14 cellular contexts compared by ENCODE assay signal in the genomic region with DNA sequence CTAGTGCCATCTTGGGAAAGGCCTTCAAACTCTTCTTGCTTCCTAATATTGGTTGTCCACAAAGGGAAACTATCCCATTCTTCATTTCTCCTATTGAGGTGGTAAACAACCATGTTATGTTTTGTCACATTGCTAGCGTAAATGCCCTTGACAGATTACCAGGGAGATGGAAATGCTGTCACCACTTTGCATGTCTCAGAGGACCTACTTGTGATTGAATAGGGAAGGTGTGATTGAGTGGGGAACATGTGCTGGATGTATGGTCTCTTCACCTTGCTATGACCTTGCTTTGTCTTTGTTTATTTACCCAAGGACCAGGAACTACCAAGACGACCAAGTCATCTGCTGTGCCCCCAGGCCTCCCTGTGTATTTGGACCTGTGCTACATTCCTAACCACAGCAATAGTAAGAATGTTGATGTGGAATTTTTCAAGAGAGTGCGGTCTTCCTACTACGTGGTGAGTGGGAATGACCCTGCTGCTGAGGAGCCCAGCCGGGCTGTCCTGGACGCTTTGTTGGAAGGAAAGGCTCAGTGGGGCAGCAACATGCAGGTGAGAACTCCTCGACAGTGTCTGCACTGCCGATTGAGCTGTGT.
"Had no signal": no experiment of that assay in that cellular context is flagged by ENCODE, and none has a peak within 500 bp of the region (broad histone marks: within the 10 kb centered on the region; RNA-seq: fewer than 3 reads in every experiment).

No MANE protein-coding gene starts in this region.

- DNase-seq: activated CD4-positive, alpha-beta T cell treated with anti-CD3 and anti-CD28 coated beads, Interleukin-2, amount 50 U/mL, for 4 hours; activated CD4-positive, CD25-positive, alpha-beta regulatory T cell treated with anti-CD3 and anti-CD28 coated beads, Interleukin-2, amount 50 U/mL, for 72 hours; activated effector memory CD4-positive, alpha-beta T cell treated with anti-CD3 and anti-CD28 coated beads, Interleukin-2, amount 50 U/mL, for 16 hours; activated T-cell treated with anti-CD3 and anti-CD28 coated beads, Interleukin-2, amount 50 U/mL, for 4 hours; amygdala; cortex of kidney; effector memory CD8-positive, alpha-beta T cell; erythroblast; midbrain; right lobe of liver; stimulated activated CD4-positive, alpha-beta T cell treated with anti-CD3 and anti-CD28 coated beads, Interleukin-2, amount 100 ng/mL, for 24 hours; stimulated activated naive B cell treated with anti-CD40 and anti-IgM and Interleukin-4, amounts not matched to agents 10 μg/mL and 1 μg/mL and 100 μg/mL, for 72 hours; transverse colon had no signal

- H3K4me1 Mint-ChIP-seq: stimulated activated naive B cell treated with anti-CD40 and anti-IgM and Interleukin-4, amounts not matched to agents 10 μg/mL and 1 μg/mL and 100 μg/mL, for 72 hours had no signal

- H3K9me3 Mint-ChIP-seq: activated naive CD4-positive, alpha-beta T cell treated with anti-CD3 and anti-CD28 coated beads, Interleukin-2, amount 50 U/mL, for 72 hours; activated T-cell treated with anti-CD3 and anti-CD28 coated beads, Interleukin-2, amount 50 U/mL, for 4 hours; effector memory CD8-positive, alpha-beta T cell; stimulated activated naive B cell treated with anti-CD40 and anti-IgM and Interleukin-4, amounts not matched to agents 10 μg/mL and 1 μg/mL and 100 μg/mL, for 72 hours had no signal

- H3K36me3 Mint-ChIP-seq: stimulated activated naive B cell treated with anti-CD40 and anti-IgM and Interleukin-4, amounts not matched to agents 10 μg/mL and 1 μg/mL and 100 μg/mL, for 72 hours had no signal

- H3K4me3 Mint-ChIP-seq: activated T-cell treated with anti-CD3 and anti-CD28 coated beads, Interleukin-2, amount 50 U/mL, for 4 hours; effector memory CD8-positive, alpha-beta T cell; stimulated activated naive B cell treated with anti-CD40 and anti-IgM and Interleukin-4, amounts not matched to agents 10 μg/mL and 1 μg/mL and 100 μg/mL, for 72 hours had no signal

- ATAC-seq: activated naive CD4-positive, alpha-beta T cell treated with anti-CD3 and anti-CD28 coated beads, Interleukin-2, amount 50 U/mL, for 72 hours; activated T-cell treated with anti-CD3 and anti-CD28 coated beads, Interleukin-2, amount 50 U/mL, for 4 hours; effector memory CD8-positive, alpha-beta T cell; right lobe of liver; stimulated activated naive B cell treated with anti-CD40 and anti-IgM and Interleukin-4, amounts not matched to agents 10 μg/mL and 1 μg/mL and 100 μg/mL, for 72 hours had no signal

- H3K27ac Mint-ChIP-seq: effector memory CD8-positive, alpha-beta T cell; stimulated activated naive B cell treated with anti-CD40 and anti-IgM and Interleukin-4, amounts not matched to agents 10 μg/mL and 1 μg/mL and 100 μg/mL, for 72 hours had no signal
